1 cellular context compared by ENCODE assay signal in genomic region chr6:68880050-68880449, GRCh38.
A peak's percentile ranks its signal among the peaks of the same experiment; 100 is the strongest.
TF ChIP-seq lines count a peak whose summit lies in the region.

No MANE protein-coding gene starts in this region.

TF ChIP-seq in SK-N-SH treated with all-trans-retinoic acid at 6 μM for 48 hours, 23 proteins besides CTCF, POLR2A, EP300 and RAD21 (continued from another document):
- no peak for TF ChIP-seq ZNF8 (CRISPR knock-in tag; IDR thresholded peaks at IDR 0.05)
- TF ChIP-seq SNAI2 (CRISPR knock-in tag; IDR thresholded peaks at IDR 0.05), result 0 out of 2 replicates have a peak, but pooled peaks have one; percentile 24
TF ChIP-seq in SK-N-SH treated with all-trans-retinoic acid at 6 μM for 48 hours: peak in this region for 3.
